ENCODE assay signal across 1 cellular context in genomic region chr9:136587145-136587943, GRCh38.
TF ChIP-seq lines count a peak whose summit lies in the region.

No MANE protein-coding gene starts in this region.

TF ChIP-seq in neural cell, 6 proteins besides CTCF, POLR2A, EP300 and RAD21 (continued from another document):
- TF ChIP-seq, protein P1, sequence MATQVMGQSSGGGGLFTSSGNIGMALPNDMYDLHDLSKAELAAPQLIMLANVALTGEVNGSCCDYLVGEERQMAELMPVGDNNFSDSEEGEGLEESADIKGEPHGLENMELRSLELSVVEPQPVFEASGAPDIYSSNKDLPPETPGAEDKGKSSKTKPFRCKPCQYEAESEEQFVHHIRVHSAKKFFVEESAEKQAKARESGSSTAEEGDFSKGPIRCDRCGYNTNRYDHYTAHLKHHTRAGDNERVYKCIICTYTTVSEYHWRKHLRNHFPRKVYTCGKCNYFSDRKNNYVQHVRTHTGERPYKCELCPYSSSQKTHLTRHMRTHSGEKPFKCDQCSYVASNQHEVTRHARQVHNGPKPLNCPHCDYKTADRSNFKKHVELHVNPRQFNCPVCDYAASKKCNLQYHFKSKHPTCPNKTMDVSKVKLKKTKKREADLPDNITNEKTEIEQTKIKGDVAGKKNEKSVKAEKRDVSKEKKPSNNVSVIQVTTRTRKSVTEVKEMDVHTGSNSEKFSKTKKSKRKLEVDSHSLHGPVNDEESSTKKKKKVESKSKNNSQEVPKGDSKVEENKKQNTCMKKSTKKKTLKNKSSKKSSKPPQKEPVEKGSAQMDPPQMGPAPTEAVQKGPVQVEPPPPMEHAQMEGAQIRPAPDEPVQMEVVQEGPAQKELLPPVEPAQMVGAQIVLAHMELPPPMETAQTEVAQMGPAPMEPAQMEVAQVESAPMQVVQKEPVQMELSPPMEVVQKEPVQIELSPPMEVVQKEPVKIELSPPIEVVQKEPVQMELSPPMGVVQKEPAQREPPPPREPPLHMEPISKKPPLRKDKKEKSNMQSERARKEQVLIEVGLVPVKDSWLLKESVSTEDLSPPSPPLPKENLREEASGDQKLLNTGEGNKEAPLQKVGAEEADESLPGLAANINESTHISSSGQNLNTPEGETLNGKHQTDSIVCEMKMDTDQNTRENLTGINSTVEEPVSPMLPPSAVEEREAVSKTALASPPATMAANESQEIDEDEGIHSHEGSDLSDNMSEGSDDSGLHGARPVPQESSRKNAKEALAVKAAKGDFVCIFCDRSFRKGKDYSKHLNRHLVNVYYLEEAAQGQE (IDR thresholded peaks at IDR 0.05; ENCODE audit: borderline replicate concordance): no peak
